ENCODE assay signal across 1 cellular context in genomic region chr1:41905103-41905675, GRCh38.
TF ChIP-seq lines count a peak whose summit lies in the region.

No MANE protein-coding gene starts in this region.

TF ChIP-seq in GM12878, 131 proteins besides CTCF, POLR2A, EP300 and RAD21:
- TF ChIP-seq E2F4 (IDR thresholded peaks at IDR 0.05; ENCODE audit: low read depth, low read length) (no peak), NRF1 (conservative IDR thresholded peaks at IDR 0.05; ENCODE audit: low read depth, low read length) (no peak), STAT1 (conservative IDR thresholded peaks at IDR 0.05) (no peak), ESRRA (IDR thresholded peaks at IDR 0.05; ENCODE audit: low read length) (no peak), TBL1XR1 (IDR thresholded peaks at IDR 0.05; ENCODE audit: low read depth, low read length) (no peak), BCLAF1 (IDR thresholded peaks at IDR 0.05) (no peak), IKZF2 (IDR thresholded peaks at IDR 0.05) (no peak), HDAC6 (IDR thresholded peaks at IDR 0.05; ENCODE audit: unreplicated experiment) (no peak), CBFB (IDR thresholded peaks at IDR 0.05; ENCODE audit: low read depth) (no peak), POU2F2 (IDR thresholded peaks at IDR 0.05; ENCODE audit: borderline replicate concordance, low read depth, low read length) (no peak), PRDM15 (CRISPR knock-in tag; IDR thresholded peaks at IDR 0.05) (no peak), KAT2A (conservative IDR thresholded peaks at IDR 0.05; ENCODE audit: control insufficient read depth, low read depth, low read length) (no peak), NR2F1 (conservative IDR thresholded peaks at IDR 0.05) (no peak), ZSCAN29 (IDR thresholded peaks at IDR 0.05) (no peak), SREBF2 (IDR thresholded peaks at IDR 0.05; ENCODE audit: low read length) (no peak), NKRF (conservative IDR thresholded peaks at IDR 0.05) (no peak), TARDBP (IDR thresholded peaks at IDR 0.05; ENCODE audit: borderline replicate concordance) (no peak), ATF3 (IDR thresholded peaks at IDR 0.05; ENCODE audit: borderline replicate concordance, extremely low read depth, low read depth, low read length) (no peak), SPI1 (IDR thresholded peaks at IDR 0.05; ENCODE audit: borderline replicate concordance, insufficient read depth, low read depth, low read length) (no peak)
TF ChIP-seq in GM12878: peak in this region for 0.
